Comparison of ENCODE assay signal across 1 cellular context in the genomic region with DNA sequence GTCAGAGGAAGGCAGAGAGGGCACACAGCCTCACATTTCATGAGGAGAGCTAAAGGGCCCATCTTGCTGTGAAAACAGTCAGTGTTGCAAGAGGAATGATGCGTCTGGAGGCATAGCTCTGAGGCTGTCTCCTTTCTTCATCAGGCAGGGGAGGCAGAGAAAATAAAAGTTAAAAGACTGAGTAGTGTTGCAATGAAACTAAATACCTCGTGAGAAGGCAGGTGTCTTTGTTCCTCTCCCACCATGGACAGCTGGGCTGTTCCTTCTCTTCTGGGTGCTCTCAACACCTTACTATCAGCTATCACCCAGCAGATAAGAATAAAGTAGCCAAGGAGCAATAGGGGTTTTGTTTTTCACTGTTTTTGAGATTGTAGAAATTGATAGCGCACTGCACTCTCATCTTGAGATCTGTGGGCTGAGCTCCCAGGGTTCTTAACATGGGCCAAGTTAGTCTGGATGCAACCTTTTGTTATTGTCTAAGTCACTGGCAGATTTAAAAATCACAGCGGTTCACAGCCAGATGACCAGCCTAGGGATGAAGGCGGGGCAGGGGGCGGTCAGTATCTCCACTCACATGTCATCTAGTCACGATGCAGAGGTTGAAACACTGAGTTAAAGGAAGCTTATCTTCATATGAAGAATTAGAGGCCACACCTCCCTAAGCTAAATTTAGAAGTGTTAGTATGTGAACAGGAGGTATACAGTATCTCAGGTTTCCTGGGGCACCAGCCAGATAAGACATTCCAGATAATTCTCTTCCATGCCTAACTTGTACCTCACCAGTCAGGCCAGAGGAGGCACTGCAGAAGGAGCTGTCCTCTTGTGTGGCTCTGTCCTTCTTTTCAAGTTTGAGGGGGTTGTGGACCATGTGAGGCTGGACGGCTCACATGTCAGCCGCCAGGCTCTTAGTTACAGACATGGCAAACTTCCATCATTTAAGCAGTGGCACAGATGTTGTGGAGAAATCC.
TF ChIP-seq lines count a peak whose summit lies in the region.

No MANE protein-coding gene starts in this region.

TF ChIP-seq in HepG2, 621 proteins besides CTCF, POLR2A, EP300 and RAD21:
- TF ChIP-seq ZNF83 (CRISPR knock-in tag; IDR thresholded peaks at IDR 0.05; ENCODE audit: borderline replicate concordance): no peak
- no peak for TF ChIP-seq CSRNP1 (CRISPR knock-in tag; IDR thresholded peaks at IDR 0.05)
- no peak for TF ChIP-seq ZNF350 (CRISPR knock-in tag; IDR thresholded peaks at IDR 0.05; ENCODE audit: borderline replicate concordance, low read depth)
- no peak for TF ChIP-seq FOXK2 (IDR thresholded peaks at IDR 0.05)
- TF ChIP-seq ZNF207 (IDR thresholded peaks at IDR 0.05; ENCODE audit: borderline replicate concordance): no peak
- TF ChIP-seq ZNF841 (CRISPR knock-in tag; IDR thresholded peaks at IDR 0.05; ENCODE audit: borderline replicate concordance): no peak
- no peak for TF ChIP-seq SIX1 (CRISPR knock-in tag; IDR thresholded peaks at IDR 0.05; ENCODE audit: borderline replicate concordance)
- TF ChIP-seq TEF (CRISPR knock-in tag; IDR thresholded peaks at IDR 0.05): no peak
